Comparison of ENCODE assay signal across 1 cellular context in the genomic region with DNA sequence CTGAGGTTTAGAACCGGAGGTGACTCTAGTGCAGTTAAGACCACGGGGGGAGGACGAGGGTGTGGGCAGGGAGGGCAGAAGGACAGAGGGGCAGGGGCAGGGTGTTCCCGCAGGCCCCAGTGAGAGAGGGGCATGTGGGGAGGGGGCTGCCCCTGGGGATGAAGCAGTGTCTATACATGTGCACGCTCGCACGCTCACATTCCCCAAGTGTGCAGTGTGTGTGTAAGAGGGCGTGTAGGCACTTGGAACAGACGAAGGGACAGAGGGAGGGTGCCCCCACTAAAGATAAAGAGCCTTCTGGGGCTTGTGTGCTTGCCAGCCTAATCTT.
TF ChIP-seq lines count a peak whose summit lies in the region.

No MANE protein-coding gene starts in this region.

TF ChIP-seq in GM12878, 131 proteins besides CTCF, POLR2A, EP300 and RAD21 (continued from another document):
- TF ChIP-seq, protein P1, sequence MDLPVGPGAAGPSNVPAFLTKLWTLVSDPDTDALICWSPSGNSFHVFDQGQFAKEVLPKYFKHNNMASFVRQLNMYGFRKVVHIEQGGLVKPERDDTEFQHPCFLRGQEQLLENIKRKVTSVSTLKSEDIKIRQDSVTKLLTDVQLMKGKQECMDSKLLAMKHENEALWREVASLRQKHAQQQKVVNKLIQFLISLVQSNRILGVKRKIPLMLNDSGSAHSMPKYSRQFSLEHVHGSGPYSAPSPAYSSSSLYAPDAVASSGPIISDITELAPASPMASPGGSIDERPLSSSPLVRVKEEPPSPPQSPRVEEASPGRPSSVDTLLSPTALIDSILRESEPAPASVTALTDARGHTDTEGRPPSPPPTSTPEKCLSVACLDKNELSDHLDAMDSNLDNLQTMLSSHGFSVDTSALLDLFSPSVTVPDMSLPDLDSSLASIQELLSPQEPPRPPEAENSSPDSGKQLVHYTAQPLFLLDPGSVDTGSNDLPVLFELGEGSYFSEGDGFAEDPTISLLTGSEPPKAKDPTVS (IDR thresholded peaks at IDR 0.05; ENCODE audit: low read depth, low read length): no peak
- TF ChIP-seq EGR1 (IDR thresholded peaks at IDR 0.05; ENCODE audit: borderline replicate concordance in 1 of 2, low read depth in 2 of 2, low read length in 2 of 2): no peak
TF ChIP-seq in GM12878: peak in this region for 0.
